Comparison of ENCODE assay signal across 9 cellular contexts in the genomic region with DNA sequence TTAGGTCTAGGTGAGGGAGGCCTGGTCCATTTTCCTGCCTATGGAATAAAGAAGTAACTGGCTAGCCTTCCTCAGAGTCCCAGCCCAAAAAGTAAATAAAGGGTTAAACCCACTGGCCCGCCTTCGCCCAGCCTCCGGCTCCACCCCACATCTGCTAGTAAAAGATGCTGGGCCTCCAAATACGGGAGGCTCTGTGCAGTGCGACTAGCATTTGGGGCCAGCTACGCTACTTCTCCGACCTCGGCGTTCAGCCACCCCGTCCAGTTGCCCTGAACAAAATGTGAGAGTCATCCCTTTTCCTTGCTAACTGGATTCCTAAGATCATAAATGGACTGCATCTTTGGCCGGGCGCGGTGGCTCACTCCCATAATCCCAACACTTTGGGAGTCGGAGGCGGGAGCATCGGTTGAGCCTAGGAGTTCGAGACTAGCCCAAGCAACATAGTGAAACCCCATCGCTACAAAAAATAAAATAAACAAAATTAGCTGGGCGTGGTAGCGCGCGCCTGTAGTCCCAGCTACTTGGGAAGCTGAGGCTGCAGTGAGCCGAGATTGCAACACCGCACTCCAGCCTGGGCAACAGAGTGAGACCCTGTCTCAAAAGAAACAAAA. TPM values are rescaled to one million over a fixed set of nuclear protein-coding genes. Genes with fewer than 3 reads are reported as not detected.
A peak's percentile ranks its signal among the peaks of the same experiment; 100 is the strongest.
DNase-seq lines count a peak whose midpoint lies in the region; ATAC-seq and TF ChIP-seq lines count a peak whose summit lies in the region.
"Had no signal": no experiment of that assay in that cellular context is flagged by ENCODE, and none has a peak within 500 bp of the region (broad histone marks: within the 10 kb centered on the region; RNA-seq: fewer than 3 reads in every experiment).

No MANE protein-coding gene starts in this region.

- POLR2A ChIA-PET in HEK293 (lab: Yijun Ruan, JAX), result interaction anchor here (1.2 kb wide), 3 partner anchors 10 to 22 kb away, joined by 3 to 4 read pairs (median 3); no protein-coding TSS in a partner anchor

- intact Hi-C loops in heart right ventricle (cut with DNase I), result loop anchor here in 1 of 10 donors (1.0 kb wide), 1 partner anchor 86 kb away; no protein-coding TSS in a partner anchor
- intact Hi-C loops in posterior vena cava (cut with DNase I), result no loop called here

- no peak overlapping the region for H3K4me3 ChIP-seq in HEK293 (ENCODE audit: low read depth, low read length)
- H3K4me3 ChIP-seq in SJCRH30, result peak overlapping the region; percentile 55
- H3K4me3 ChIP-seq in heart right ventricle, result peak overlapping the region in 9 of 10 donors; percentile 61 to 95 (median 83)

- H3K9me3 ChIP-seq in HEK293 (ENCODE audit: control insufficient read depth, insufficient read depth, low read depth, low read length), result no peaks in the 10 kb centered on the region
- no peaks in the 10 kb centered on the region for H3K9me3 ChIP-seq in SJCRH30 (replicated peaks)
- no peaks in the 10 kb centered on the region for H3K9me3 ChIP-seq in heart right ventricle

- DNase-seq in SJCRH30 (peak; percentile 81 to 86), amniotic stem cell (lab: John Stamatoyannopoulos, UW) (peak; percentile 10), heart right ventricle (peak; percentile 67 to 74), posterior vena cava (ENCODE audit: low spot score) (peak; percentile 93), NCI-H2107 treated with DMSO at 0.1 percent for 48 hours (lab: John Stamatoyannopoulos, UW; ENCODE audit: unreplicated experiment) (no peak), GM19240 (ENCODE audit: insufficient read length, low spot score) (no peak)

- TF ChIP-seq CTCF in 22Rv1 (IDR thresholded peaks at IDR 0.05) (no peak), HEK293 (tag by site-specific recombination; IDR thresholded peaks at IDR 0.05) (no peak), heart right ventricle (IDR thresholded peaks at IDR 0.05) (no peak)

- H3K4me1 ChIP-seq in HEK293 (ENCODE audit: control insufficient read depth, insufficient read depth, low read length) (peaks cover 12% of the 10 kb centered on the region; the same call in 1 of the 2 replicates), SJCRH30 (peaks cover 10% of the 10 kb centered on the region), heart right ventricle (peaks cover 3 to 41% (median 24%) of the 10 kb centered on the region in 9 donors)

- H3K27me3 ChIP-seq in SJCRH30, result peaks cover 14% of the 10 kb centered on the region
- H3K27me3 ChIP-seq in heart right ventricle, result peaks cover 0 to 52% (median 0%) of the 10 kb centered on the region in 7 donors

- peak; percentile 35 to 82 (median 74) for ATAC-seq in heart right ventricle

- H3K27ac ChIP-seq in 22Rv1, result peak overlapping the region; percentile 63
- peak overlapping the region; percentile 51; the same call in 1 of the 2 replicates for H3K27ac ChIP-seq in HEK293 (ENCODE audit: extremely low read depth, low read depth, low read length)
- no peak overlapping the region for H3K27ac ChIP-seq in SJCRH30
- H3K27ac ChIP-seq in heart right ventricle, result peak overlapping the region in 8 of 10 donors; percentile 38 to 89 (median 84)
- H3K27ac ChIP-seq: epithelial cell of prostate had no signal

- CTCF ChIA-PET in HEK293 (lab: Yijun Ruan, JAX), result interaction anchor here (0.6 to 5.6 kb wide), 19 partner anchors 8 to 178 kb away, joined by 3 to 53 read pairs (median 8); a partner anchor contains a TSS

- H3K36me3 ChIP-seq in HEK293 (ENCODE audit: control insufficient read depth in 2 of 2, insufficient read depth in 1 of 2, low read length in 2 of 2) (no peaks in the 10 kb centered on the region), SJCRH30 (no peaks in the 10 kb centered on the region), heart right ventricle (peaks cover 0 to 9% (median 0%) of the 10 kb centered on the region in 9 donors)

- WGBS in heart right ventricle, 2 donors, result 17 to 24% methylated on average over 24 of the region's 24 CpGs

TF ChIP-seq in HEK293, 187 proteins besides CTCF, POLR2A, EP300 and RAD21 (continues in another document):
- TF ChIP-seq, protein P1, sequence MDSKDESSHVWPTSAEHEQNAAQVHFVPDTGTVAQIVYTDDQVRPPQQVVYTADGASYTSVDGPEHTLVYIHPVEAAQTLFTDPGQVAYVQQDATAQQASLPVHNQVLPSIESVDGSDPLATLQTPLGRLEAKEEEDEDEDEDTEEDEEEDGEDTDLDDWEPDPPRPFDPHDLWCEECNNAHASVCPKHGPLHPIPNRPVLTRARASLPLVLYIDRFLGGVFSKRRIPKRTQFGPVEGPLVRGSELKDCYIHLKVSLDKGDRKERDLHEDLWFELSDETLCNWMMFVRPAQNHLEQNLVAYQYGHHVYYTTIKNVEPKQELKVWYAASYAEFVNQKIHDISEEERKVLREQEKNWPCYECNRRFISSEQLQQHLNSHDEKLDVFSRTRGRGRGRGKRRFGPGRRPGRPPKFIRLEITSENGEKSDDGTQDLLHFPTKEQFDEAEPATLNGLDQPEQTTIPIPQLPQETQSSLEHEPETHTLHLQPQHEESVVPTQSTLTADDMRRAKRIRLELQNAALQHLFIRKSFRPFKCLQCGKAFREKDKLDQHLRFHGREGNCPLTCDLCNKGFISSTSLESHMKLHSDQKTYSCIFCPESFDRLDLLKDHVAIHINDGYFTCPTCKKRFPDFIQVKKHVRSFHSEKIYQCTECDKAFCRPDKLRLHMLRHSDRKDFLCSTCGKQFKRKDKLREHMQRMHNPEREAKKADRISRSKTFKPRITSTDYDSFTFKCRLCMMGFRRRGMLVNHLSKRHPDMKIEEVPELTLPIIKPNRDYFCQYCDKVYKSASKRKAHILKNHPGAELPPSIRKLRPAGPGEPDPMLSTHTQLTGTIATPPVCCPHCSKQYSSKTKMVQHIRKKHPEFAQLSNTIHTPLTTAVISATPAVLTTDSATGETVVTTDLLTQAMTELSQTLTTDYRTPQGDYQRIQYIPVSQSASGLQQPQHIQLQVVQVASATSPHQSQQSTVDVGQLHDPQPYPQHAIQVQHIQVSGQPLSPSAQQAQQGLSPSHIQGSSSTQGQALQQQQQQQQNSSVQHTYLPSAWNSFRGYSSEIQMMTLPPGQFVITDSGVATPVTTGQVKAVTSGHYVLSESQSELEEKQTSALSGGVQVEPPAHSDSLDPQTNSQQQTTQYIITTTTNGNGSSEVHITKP (tag by site-specific recombination; IDR thresholded peaks at IDR 0.05), result peak; percentile 71
- TF ChIP-seq, protein P2, sequence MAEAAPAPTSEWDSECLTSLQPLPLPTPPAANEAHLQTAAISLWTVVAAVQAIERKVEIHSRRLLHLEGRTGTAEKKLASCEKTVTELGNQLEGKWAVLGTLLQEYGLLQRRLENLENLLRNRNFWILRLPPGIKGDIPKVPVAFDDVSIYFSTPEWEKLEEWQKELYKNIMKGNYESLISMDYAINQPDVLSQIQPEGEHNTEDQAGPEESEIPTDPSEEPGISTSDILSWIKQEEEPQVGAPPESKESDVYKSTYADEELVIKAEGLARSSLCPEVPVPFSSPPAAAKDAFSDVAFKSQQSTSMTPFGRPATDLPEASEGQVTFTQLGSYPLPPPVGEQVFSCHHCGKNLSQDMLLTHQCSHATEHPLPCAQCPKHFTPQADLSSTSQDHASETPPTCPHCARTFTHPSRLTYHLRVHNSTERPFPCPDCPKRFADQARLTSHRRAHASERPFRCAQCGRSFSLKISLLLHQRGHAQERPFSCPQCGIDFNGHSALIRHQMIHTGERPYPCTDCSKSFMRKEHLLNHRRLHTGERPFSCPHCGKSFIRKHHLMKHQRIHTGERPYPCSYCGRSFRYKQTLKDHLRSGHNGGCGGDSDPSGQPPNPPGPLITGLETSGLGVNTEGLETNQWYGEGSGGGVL (tag by site-specific recombination; IDR thresholded peaks at IDR 0.05), result no peak
- TF ChIP-seq ZNF670 (tag by site-specific recombination; IDR thresholded peaks at IDR 0.05; ENCODE audit: low read depth) (no peak), ZNF658 (tag by site-specific recombination; IDR thresholded peaks at IDR 0.05) (no peak), ZNF311 (tag by site-specific recombination; IDR thresholded peaks at IDR 0.05; ENCODE audit: borderline replicate concordance) (no peak), ZNF239 (tag by site-specific recombination; IDR thresholded peaks at IDR 0.05) (no peak), ZNF791 (tag by site-specific recombination; IDR thresholded peaks at IDR 0.05) (no peak)
- TF ChIP-seq, protein P3, sequence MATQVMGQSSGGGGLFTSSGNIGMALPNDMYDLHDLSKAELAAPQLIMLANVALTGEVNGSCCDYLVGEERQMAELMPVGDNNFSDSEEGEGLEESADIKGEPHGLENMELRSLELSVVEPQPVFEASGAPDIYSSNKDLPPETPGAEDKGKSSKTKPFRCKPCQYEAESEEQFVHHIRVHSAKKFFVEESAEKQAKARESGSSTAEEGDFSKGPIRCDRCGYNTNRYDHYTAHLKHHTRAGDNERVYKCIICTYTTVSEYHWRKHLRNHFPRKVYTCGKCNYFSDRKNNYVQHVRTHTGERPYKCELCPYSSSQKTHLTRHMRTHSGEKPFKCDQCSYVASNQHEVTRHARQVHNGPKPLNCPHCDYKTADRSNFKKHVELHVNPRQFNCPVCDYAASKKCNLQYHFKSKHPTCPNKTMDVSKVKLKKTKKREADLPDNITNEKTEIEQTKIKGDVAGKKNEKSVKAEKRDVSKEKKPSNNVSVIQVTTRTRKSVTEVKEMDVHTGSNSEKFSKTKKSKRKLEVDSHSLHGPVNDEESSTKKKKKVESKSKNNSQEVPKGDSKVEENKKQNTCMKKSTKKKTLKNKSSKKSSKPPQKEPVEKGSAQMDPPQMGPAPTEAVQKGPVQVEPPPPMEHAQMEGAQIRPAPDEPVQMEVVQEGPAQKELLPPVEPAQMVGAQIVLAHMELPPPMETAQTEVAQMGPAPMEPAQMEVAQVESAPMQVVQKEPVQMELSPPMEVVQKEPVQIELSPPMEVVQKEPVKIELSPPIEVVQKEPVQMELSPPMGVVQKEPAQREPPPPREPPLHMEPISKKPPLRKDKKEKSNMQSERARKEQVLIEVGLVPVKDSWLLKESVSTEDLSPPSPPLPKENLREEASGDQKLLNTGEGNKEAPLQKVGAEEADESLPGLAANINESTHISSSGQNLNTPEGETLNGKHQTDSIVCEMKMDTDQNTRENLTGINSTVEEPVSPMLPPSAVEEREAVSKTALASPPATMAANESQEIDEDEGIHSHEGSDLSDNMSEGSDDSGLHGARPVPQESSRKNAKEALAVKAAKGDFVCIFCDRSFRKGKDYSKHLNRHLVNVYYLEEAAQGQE (tag by site-specific recombination; IDR thresholded peaks at IDR 0.05), result no peak

RNA-seq across cellular contexts. Expression of a gene that starts 0.9 kb away (rescaled TPM):
- 16.3 and 17.4 TPM in 2 replicates for total RNA-seq in SJCRH30 (2014; rRNA removed; shearing (Covaris generic))
- total RNA-seq in heart right ventricle (10 to 100 TPM in 8 of 10 donors, 1 to 10 TPM in 2; 9.1 to 20.7 (median 14.1) TPM), posterior vena cava (10 to 100 TPM; 11.4 to 15.5 TPM)
- 1 to 10 TPM; 5.0 to 5.4 TPM for polyA plus RNA-seq in heart right ventricle

RNA-seq across cellular contexts. Expression of a gene that starts 34.1 kb away (rescaled TPM):
- not detected in 2 replicates for total RNA-seq in SJCRH30 (2014; rRNA removed; shearing (Covaris generic))
- total RNA-seq in heart right ventricle (not detected), posterior vena cava (not detected)
- polyA plus RNA-seq in heart right ventricle, result not detected

RNA-seq across cellular contexts. Expression of a gene that starts 45.5 kb away (rescaled TPM):
- not detected in 2 replicates for total RNA-seq in SJCRH30 (2014; rRNA removed; shearing (Covaris generic))
- total RNA-seq in heart right ventricle, result not detected
- polyA plus RNA-seq in heart right ventricle, result under 1 TPM in 1 of 2 donors, not detected in 1; 0.06 TPM
- not detected for total RNA-seq in posterior vena cava

Comparison
In these comparisons a context has a peak if more than half of its experiments do, and no peak if none do; other contexts are left out.
1. DNase-seq: peak in SJCRH30 (2 of 2), amniotic stem cell (single experiment), heart right ventricle (2 of 2) and posterior vena cava (single experiment); none in NCI-H2107 treated with DMSO at 0.1 percent for 48 hours (single experiment) and GM19240 (single experiment).